In the genomic region with DNA sequence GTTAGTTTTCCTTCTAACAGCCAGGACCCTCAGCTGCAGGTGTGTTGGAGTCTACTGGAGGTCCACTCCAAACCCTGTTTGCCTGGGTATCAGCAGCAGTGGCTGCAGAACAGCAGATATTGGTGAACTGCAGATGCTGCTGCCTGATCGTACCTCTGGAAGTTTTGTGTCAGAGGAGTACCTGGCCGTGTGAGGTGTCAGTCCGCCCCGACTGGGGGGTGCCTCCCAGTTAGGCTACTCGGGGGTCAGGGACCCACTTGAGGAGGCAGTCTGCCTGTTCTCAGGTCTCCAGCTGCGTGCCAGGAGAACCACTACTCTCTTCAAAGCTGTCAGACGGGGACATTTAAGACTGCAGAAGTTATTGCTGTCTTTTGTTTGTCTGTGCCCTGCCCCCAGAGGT, we compare ENCODE assay signal across 20 cellular contexts. TPM values are rescaled to one million over a fixed set of nuclear protein-coding genes. Genes with fewer than 3 reads are reported as not detected.
"Had no signal": no experiment of that assay in that cellular context is flagged by ENCODE, and none has a peak within 500 bp of the region (broad histone marks: within the 10 kb centered on the region; RNA-seq: fewer than 3 reads in every experiment).

No MANE protein-coding gene starts in this region.

RNA-seq across cellular contexts. Expression of gene NXF2, which starts 11.3 kb away (rescaled TPM):
- total RNA-seq: heart right ventricle, hepatocyte, left cardiac atrium, left lobe of liver, liver, mammary epithelial cell, mesothelial cell of epicardium, mononuclear cell, natural killer cell, occipital lobe, ovary, skeletal muscle tissue, smooth muscle cell, temporal lobe, tibial nerve, upper lobe of left lung, uterus had no signal
- polyA plus RNA-seq: heart right ventricle, hepatocyte, liver, mammary epithelial cell, ovary, smooth muscle cell, thymus had no signal

RNA-seq across cellular contexts. Expression of gene TCP11X1, which starts 20.6 kb away (rescaled TPM):
- total RNA-seq: heart right ventricle, hepatocyte, left cardiac atrium, left lobe of liver, liver, lower lobe of right lung, mammary epithelial cell, mesothelial cell of epicardium, natural killer cell, occipital lobe, ovary, prostate gland, skeletal muscle tissue, smooth muscle cell, temporal lobe, tibial nerve, upper lobe of left lung, uterus had no signal
- polyA plus RNA-seq: heart right ventricle, liver, mammary epithelial cell, ovary, smooth muscle cell, thymus had no signal
